In the genomic region with DNA sequence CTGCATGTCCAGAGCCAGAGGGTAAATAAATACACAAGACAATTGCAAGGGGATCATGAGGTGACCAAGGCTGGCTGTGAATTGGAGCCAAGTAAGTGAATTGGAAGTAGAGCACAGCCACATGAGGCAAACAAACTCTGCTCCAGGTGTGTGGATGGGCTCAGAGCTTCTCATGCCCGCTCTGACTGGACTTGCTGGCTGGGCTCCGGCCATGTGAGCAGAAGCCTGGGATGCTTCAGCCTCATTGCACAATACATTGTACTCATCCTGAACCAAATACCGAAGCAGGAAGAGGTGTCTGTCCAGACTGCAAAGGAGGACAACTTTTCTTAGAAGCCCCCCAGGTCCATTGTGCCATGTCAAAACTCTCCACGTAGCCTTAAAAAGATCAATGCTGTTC, we compare ENCODE assay signal across 28 cellular contexts.
"Had no signal": no experiment of that assay in that cellular context is flagged by ENCODE, and none has a peak within 500 bp of the region (broad histone marks: within the 10 kb centered on the region; RNA-seq: fewer than 3 reads in every experiment).

No MANE protein-coding gene starts in this region.

- H3K4me3 Mint-ChIP-seq: activated B cell treated with CpG ODN at 0.5 μM for 24 hours; activated CD4-positive, alpha-beta memory T cell treated with anti-CD3 and anti-CD28 coated beads for 36 hours; activated CD4-positive, alpha-beta T cell treated with anti-CD3 and anti-CD28 coated beads, Interleukin-2, amount 10 ng/mL, durations not matched to agents 7 days and 5 days; activated naive CD8-positive, alpha-beta T cell treated with anti-CD3 and anti-CD28 coated beads, Interleukin-2, amount 10 ng/mL, durations not matched to agents 7 days and 5 days; central memory CD8-positive, alpha-beta T cell; T-helper 1 cell treated with Interleukin-12 subunit alpha and Interleukin-12 subunit beta and Interleukin-4 antibody, amounts not matched to agents 30 μg/mL and 1 μg/mL, for 36 hours had no signal

- H3K27ac ChIP-seq: adrenal gland, SJSA1 had no signal

- H3K4me3 ChIP-seq: adrenal gland, SJSA1 had no signal

- H3K4me1 Mint-ChIP-seq: activated B cell treated with CpG ODN at 0.5 μM for 24 hours; activated CD4-positive, alpha-beta T cell treated with anti-CD3 and anti-CD28 coated beads, Interleukin-2, amount 10 ng/mL, durations not matched to agents 7 days and 5 days had no signal

- H3K4me1 ChIP-seq: SJSA1 had no signal

- H3K9me3 Mint-ChIP-seq: activated CD4-positive, alpha-beta memory T cell treated with anti-CD3 and anti-CD28 coated beads for 36 hours; activated CD4-positive, alpha-beta T cell treated with anti-CD3 and anti-CD28 coated beads, Interleukin-2, amount 10 ng/mL, durations not matched to agents 7 days and 5 days; activated naive CD8-positive, alpha-beta T cell treated with anti-CD3 and anti-CD28 coated beads, Interleukin-2, amount 10 ng/mL, durations not matched to agents 7 days and 5 days; activated T-helper 2 cell treated with anti-CD3 and anti-CD28 coated beads, Interferon-gamma antibody, Interleukin-2, Interleukin-4, amounts not matched to agents 10 μg/mL and 5 μg/mL and 100 μg/mL, durations not matched to agents 14 hours and 24 hours and 36 hours; central memory CD8-positive, alpha-beta T cell; T-helper 1 cell treated with Interleukin-12 subunit alpha and Interleukin-12 subunit beta and Interleukin-4 antibody, amounts not matched to agents 30 μg/mL and 1 μg/mL, for 36 hours had no signal

- DNase-seq: activated B cell treated with CpG ODN at 0.5 μM for 24 hours; activated CD4-positive, alpha-beta memory T cell treated with anti-CD3 and anti-CD28 coated beads for 36 hours; activated CD4-positive, alpha-beta T cell treated with anti-CD3 and anti-CD28 coated beads for 1 hour; activated CD4-positive, alpha-beta T cell treated with anti-CD3 and anti-CD28 coated beads, Interleukin-2, amount 10 ng/mL, durations not matched to agents 7 days and 5 days; activated gamma-delta T cell treated with Interleukin-2 at 50 U/mL for 16 hours; activated naive CD4-positive, alpha-beta T cell treated with anti-CD3 and anti-CD28 coated beads, Interleukin-2, amount 50 U/mL, for 16 hours; activated naive CD8-positive, alpha-beta T cell treated with anti-CD3 and anti-CD28 coated beads, Interleukin-2, amount 10 ng/mL, durations not matched to agents 7 days and 5 days; activated T-cell treated with anti-CD3 and anti-CD28 coated beads for 4 hours; activated T-cell treated with anti-CD3 and anti-CD28 coated beads, Interleukin-2, amount 50 U/mL, for 48 hours; aorta; Karpas-422; NCI-H1417; NCI-H1930; NCI-H2171; NCI-H345; NCI-H510A; NCI-H526 treated with DMSO at 0.1 percent for 48 hours; NCI-H82; PC-3; SHP77 had no signal

- FAIRE-seq: bronchial epithelial cell, RCC 7860 had no signal

- H3K36me3 Mint-ChIP-seq: activated CD4-positive, alpha-beta memory T cell treated with anti-CD3 and anti-CD28 coated beads for 36 hours; activated naive CD8-positive, alpha-beta T cell treated with anti-CD3 and anti-CD28 coated beads, Interleukin-2, amount 10 ng/mL, durations not matched to agents 7 days and 5 days had no signal

- ATAC-seq: PC-3, SK-N-SH treated with all-trans-retinoic acid at 6 μM for 48 hours had no signal

- H3K9me3 ChIP-seq: adrenal gland, SJSA1 had no signal

- H3K27me3 ChIP-seq: adrenal gland, SJSA1 had no signal

- H3K27ac Mint-ChIP-seq: activated B cell treated with CpG ODN at 0.5 μM for 24 hours; activated CD4-positive, alpha-beta memory T cell treated with anti-CD3 and anti-CD28 coated beads for 36 hours; activated CD4-positive, alpha-beta T cell treated with anti-CD3 and anti-CD28 coated beads, Interleukin-2, amount 10 ng/mL, durations not matched to agents 7 days and 5 days; activated naive CD8-positive, alpha-beta T cell treated with anti-CD3 and anti-CD28 coated beads, Interleukin-2, amount 10 ng/mL, durations not matched to agents 7 days and 5 days; activated T-helper 2 cell treated with anti-CD3 and anti-CD28 coated beads, Interferon-gamma antibody, Interleukin-2, Interleukin-4, amounts not matched to agents 10 μg/mL and 5 μg/mL and 100 μg/mL, durations not matched to agents 14 hours and 24 hours and 36 hours; T-helper 1 cell treated with Interleukin-12 subunit alpha and Interleukin-12 subunit beta and Interleukin-4 antibody, amounts not matched to agents 30 μg/mL and 1 μg/mL, for 36 hours had no signal
